ENCODE assay signal across 1 cellular context in the genomic region with DNA sequence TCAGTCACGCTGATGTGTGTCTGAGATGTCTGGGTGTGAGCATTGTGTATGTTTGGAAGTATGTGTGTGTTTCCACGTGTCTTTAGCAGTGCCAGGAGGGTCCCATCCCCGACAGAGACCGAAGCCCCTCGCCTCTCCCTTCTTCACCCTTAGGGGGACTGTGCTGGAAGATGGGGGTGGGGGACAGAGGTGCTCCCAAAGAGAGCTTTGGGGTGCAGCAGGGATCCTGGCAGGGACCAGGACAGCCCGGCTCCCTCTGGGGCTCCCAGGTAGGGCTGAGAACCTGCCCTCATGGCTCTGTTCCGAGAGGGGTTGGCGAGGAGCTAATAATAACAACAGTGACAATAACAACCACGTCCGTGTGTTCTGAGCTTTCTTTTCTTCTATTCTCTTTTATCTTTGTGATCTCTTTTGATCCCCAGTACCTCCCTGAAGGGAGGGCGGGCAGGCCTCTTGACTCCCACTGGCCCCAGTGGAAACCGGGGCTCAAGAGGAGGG.
TF ChIP-seq lines count a peak whose summit lies in the region.

No MANE protein-coding gene starts in this region.

TF ChIP-seq in K562, 482 proteins besides CTCF, POLR2A, EP300 and RAD21:
- TF ChIP-seq LARP7 (IDR thresholded peaks at IDR 0.05) (no peak), HLTF (IDR thresholded peaks at IDR 0.05) (no peak), GATAD2A (IDR thresholded peaks at IDR 0.05) (no peak), ZNF212 (CRISPR knock-in tag; IDR thresholded peaks at IDR 0.05) (no peak), ZNF197 (CRISPR knock-in tag; IDR thresholded peaks at IDR 0.05; ENCODE audit: low read depth) (no peak), ETV1 (tag; conservative IDR thresholded peaks at IDR 0.05; ENCODE audit: low read depth) (no peak), POU5F1 (IDR thresholded peaks at IDR 0.05; ENCODE audit: borderline replicate concordance, low read depth, low read length, partially characterized antibody) (no peak), CBX1 (IDR thresholded peaks at IDR 0.05; ENCODE audit: low read depth) (no peak), JUND (IDR thresholded peaks at IDR 0.05; ENCODE audit: borderline replicate concordance, low read depth, low read length) (no peak), JUND (tag; IDR thresholded peaks at IDR 0.05; ENCODE audit: borderline replicate concordance, low read depth, low read length) (no peak), FIP1L1 (IDR thresholded peaks at IDR 0.05; ENCODE audit: low read depth, low read length, poor library complexity, severe bottlenecking) (no peak), CHCHD3 (CRISPR knock-in tag; IDR thresholded peaks at IDR 0.05) (no peak), ZC3H8 (IDR thresholded peaks at IDR 0.05) (no peak), U2AF2 (optimal IDR thresholded peaks at IDR 0.05; ENCODE audit: low read depth, low read length) (no peak)
- TF ChIP-seq, protein P1, sequence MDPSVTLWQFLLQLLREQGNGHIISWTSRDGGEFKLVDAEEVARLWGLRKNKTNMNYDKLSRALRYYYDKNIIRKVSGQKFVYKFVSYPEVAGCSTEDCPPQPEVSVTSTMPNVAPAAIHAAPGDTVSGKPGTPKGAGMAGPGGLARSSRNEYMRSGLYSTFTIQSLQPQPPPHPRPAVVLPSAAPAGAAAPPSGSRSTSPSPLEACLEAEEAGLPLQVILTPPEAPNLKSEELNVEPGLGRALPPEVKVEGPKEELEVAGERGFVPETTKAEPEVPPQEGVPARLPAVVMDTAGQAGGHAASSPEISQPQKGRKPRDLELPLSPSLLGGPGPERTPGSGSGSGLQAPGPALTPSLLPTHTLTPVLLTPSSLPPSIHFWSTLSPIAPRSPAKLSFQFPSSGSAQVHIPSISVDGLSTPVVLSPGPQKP (CRISPR knock-in tag; IDR thresholded peaks at IDR 0.05) = no peak
- TF ChIP-seq, protein P2, sequence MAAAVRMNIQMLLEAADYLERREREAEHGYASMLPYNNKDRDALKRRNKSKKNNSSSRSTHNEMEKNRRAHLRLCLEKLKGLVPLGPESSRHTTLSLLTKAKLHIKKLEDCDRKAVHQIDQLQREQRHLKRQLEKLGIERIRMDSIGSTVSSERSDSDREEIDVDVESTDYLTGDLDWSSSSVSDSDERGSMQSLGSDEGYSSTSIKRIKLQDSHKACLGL (CRISPR knock-in tag; IDR thresholded peaks at IDR 0.05; ENCODE audit: borderline replicate concordance, poor library complexity, severe bottlenecking) = no peak
- TF ChIP-seq, protein P3, sequence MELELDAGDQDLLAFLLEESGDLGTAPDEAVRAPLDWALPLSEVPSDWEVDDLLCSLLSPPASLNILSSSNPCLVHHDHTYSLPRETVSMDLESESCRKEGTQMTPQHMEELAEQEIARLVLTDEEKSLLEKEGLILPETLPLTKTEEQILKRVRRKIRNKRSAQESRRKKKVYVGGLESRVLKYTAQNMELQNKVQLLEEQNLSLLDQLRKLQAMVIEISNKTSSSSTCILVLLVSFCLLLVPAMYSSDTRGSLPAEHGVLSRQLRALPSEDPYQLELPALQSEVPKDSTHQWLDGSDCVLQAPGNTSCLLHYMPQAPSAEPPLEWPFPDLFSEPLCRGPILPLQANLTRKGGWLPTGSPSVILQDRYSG (tag; conservative IDR thresholded peaks at IDR 0.05; ENCODE audit: low read depth) = no peak
- TF ChIP-seq, protein P4, sequence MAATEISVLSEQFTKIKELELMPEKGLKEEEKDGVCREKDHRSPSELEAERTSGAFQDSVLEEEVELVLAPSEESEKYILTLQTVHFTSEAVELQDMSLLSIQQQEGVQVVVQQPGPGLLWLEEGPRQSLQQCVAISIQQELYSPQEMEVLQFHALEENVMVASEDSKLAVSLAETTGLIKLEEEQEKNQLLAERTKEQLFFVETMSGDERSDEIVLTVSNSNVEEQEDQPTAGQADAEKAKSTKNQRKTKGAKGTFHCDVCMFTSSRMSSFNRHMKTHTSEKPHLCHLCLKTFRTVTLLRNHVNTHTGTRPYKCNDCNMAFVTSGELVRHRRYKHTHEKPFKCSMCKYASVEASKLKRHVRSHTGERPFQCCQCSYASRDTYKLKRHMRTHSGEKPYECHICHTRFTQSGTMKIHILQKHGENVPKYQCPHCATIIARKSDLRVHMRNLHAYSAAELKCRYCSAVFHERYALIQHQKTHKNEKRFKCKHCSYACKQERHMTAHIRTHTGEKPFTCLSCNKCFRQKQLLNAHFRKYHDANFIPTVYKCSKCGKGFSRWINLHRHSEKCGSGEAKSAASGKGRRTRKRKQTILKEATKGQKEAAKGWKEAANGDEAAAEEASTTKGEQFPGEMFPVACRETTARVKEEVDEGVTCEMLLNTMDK (IDR thresholded peaks at IDR 0.05; ENCODE audit: borderline replicate concordance, insufficient read depth, low read depth, low read length, poor library complexity, severe bottlenecking) = no peak
- TF ChIP-seq, protein P5, sequence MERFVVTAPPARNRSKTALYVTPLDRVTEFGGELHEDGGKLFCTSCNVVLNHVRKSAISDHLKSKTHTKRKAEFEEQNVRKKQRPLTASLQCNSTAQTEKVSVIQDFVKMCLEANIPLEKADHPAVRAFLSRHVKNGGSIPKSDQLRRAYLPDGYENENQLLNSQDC (CRISPR knock-in tag; IDR thresholded peaks at IDR 0.05) = no peak
- TF ChIP-seq, protein P6, sequence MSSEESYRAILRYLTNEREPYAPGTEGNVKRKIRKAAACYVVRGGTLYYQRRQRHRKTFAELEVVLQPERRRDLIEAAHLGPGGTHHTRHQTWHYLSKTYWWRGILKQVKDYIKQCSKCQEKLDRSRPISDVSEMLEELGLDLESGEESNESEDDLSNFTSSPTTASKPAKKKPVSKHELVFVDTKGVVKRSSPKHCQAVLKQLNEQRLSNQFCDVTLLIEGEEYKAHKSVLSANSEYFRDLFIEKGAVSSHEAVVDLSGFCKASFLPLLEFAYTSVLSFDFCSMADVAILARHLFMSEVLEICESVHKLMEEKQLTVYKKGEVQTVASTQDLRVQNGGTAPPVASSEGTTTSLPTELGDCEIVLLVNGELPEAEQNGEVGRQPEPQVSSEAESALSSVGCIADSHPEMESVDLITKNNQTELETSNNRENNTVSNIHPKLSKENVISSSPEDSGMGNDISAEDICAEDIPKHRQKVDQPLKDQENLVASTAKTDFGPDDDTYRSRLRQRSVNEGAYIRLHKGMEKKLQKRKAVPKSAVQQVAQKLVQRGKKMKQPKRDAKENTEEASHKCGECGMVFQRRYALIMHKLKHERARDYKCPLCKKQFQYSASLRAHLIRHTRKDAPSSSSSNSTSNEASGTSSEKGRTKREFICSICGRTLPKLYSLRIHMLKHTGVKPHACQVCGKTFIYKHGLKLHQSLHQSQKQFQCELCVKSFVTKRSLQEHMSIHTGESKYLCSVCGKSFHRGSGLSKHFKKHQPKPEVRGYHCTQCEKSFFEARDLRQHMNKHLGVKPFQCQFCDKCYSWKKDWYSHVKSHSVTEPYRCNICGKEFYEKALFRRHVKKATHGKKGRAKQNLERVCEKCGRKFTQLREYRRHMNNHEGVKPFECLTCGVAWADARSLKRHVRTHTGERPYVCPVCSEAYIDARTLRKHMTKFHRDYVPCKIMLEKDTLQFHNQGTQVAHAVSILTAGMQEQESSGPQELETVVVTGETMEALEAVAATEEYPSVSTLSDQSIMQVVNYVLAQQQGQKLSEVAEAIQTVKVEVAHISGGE (CRISPR knock-in tag; IDR thresholded peaks at IDR 0.05) = no peak
- TF ChIP-seq, protein P7, sequence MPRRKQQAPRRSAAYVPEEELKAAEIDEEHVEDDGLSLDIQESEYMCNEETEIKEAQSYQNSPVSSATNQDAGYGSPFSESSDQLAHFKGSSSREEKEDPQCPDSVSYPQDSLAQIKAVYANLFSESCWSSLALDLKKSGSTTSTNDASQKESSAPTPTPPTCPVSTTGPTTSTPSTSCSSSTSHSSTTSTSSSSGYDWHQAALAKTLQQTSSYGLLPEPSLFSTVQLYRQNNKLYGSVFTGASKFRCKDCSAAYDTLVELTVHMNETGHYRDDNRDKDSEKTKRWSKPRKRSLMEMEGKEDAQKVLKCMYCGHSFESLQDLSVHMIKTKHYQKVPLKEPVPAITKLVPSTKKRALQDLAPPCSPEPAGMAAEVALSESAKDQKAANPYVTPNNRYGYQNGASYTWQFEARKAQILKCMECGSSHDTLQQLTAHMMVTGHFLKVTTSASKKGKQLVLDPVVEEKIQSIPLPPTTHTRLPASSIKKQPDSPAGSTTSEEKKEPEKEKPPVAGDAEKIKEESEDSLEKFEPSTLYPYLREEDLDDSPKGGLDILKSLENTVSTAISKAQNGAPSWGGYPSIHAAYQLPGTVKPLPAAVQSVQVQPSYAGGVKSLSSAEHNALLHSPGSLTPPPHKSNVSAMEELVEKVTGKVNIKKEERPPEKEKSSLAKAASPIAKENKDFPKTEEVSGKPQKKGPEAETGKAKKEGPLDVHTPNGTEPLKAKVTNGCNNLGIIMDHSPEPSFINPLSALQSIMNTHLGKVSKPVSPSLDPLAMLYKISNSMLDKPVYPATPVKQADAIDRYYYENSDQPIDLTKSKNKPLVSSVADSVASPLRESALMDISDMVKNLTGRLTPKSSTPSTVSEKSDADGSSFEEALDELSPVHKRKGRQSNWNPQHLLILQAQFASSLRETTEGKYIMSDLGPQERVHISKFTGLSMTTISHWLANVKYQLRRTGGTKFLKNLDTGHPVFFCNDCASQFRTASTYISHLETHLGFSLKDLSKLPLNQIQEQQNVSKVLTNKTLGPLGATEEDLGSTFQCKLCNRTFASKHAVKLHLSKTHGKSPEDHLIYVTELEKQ (CRISPR knock-in tag; IDR thresholded peaks at IDR 0.05) = no peak
TF ChIP-seq in K562: peak in this region for 0.
